ENCODE assay signal across 19 cellular contexts in genomic region chr7:27329917-27330316, GRCh38.
DNase-seq lines count a peak whose midpoint lies in the region; FAIRE-seq and TF ChIP-seq lines count a peak whose summit lies in the region.
"Had no signal": no experiment of that assay in that cellular context is flagged by ENCODE, and none has a peak within 500 bp of the region (broad histone marks: within the 10 kb centered on the region; RNA-seq: fewer than 3 reads in every experiment).

No MANE protein-coding gene starts in this region.

- no peak overlapping the region for H3K27ac ChIP-seq in RWPE1
- no peak overlapping the region for H3K27ac ChIP-seq in testis
- H3K27ac ChIP-seq: C4-2B, SK-N-MC had no signal

- H3K36me3 ChIP-seq in testis (ENCODE audit: low read depth, missing control alignments): no peaks in the 10 kb centered on the region
- H3K36me3 ChIP-seq: HAP-1 had no signal

- WGBS in testis, 2 donors: 28 to 53% methylated on average over 1 of the region's 1 CpG

- TF ChIP-seq POLR2A in H54 (IDR thresholded peaks at IDR 0.05; ENCODE audit: low read depth, low read length): no peak
- TF ChIP-seq POLR2A in testis (IDR thresholded peaks at IDR 0.05): no peak

- H3K9me3 Mint-ChIP-seq in glutamatergic neuron (ENCODE audit: unreplicated experiment): no peaks in the 10 kb centered on the region

- FAIRE-seq in H54 (lab: Jason Lieb, UNC): no peak
- FAIRE-seq: endometrium had no signal

- no peaks in the 10 kb centered on the region for H3K4me1 ChIP-seq in testis
- H3K4me1 ChIP-seq: HAP-1 had no signal

- H3K36me3 Mint-ChIP-seq in glutamatergic neuron (ENCODE audit: unreplicated experiment): peaks cover 16% of the 10 kb centered on the region

- DNase-seq in AG20443 (ENCODE audit: low spot score) (peak; percentile 18), H54 (ENCODE audit: insufficient read length, low spot score) (peak; percentile 19), RWPE1 (ENCODE audit: low spot score) (peak; percentile 30), glutamatergic neuron (no peak), testis (no peak), NCI-H1436 (lab: John Stamatoyannopoulos, UW) (no peak), germinal center (ENCODE audit: low spot score) (no peak)
- DNase-seq in activated naive CD4-positive, alpha-beta T cell treated with Interleukin-2 at 50 U/mL for 16 hours: no peak
- DNase-seq: activated CD4-positive, alpha-beta T cell treated with anti-CD3 and anti-CD28 coated beads, Interleukin-2, amount 50 U/mL, for 48 hours; IMR-90; NCI-H345; nucleus accumbens; stimulated activated CD4-positive, alpha-beta T cell treated with anti-CD3 and anti-CD28 coated beads, Interleukin-2, amount 100 ng/mL, for 48 hours had no signal

- H3K4me3 ChIP-seq in testis: no peak overlapping the region
- H3K4me3 ChIP-seq: HAP-1, SK-N-MC had no signal

- POLR2A ChIA-PET in RWPE1 (lab: Yijun Ruan, JAX; ENCODE audit: low non-redundant PET): interaction anchor here (0.6 kb wide), 1 partner anchor 783 kb away, joined by 3 read pairs; no protein-coding TSS in a partner anchor

- no peak overlapping the region for H3K27ac Mint-ChIP-seq in glutamatergic neuron (ENCODE audit: unreplicated experiment)
- H3K27ac Mint-ChIP-seq: mesothelial cell of epicardium had no signal

- no peaks in the 10 kb centered on the region for H3K9me3 ChIP-seq in testis
- H3K9me3 ChIP-seq: HAP-1 had no signal

- H3K27me3 ChIP-seq in testis: no peaks in the 10 kb centered on the region

- no peaks in the 10 kb centered on the region for H3K4me1 Mint-ChIP-seq in glutamatergic neuron (ENCODE audit: low read depth, unreplicated experiment)
- H3K4me1 Mint-ChIP-seq: central memory CD8-positive, alpha-beta T cell; mesothelial cell of epicardium had no signal

- peak; percentile 29 for TF ChIP-seq CTCF in RWPE1 (conservative IDR thresholded peaks at IDR 0.05; ENCODE audit: low read depth)
- TF ChIP-seq CTCF in glutamatergic neuron (IDR thresholded peaks at IDR 0.05; ENCODE audit: partially characterized antibody, unreplicated experiment): peak; percentile 27
- TF ChIP-seq CTCF in testis (IDR thresholded peaks at IDR 0.05): peak in 1 of 3 experiments; percentile 11

- H3K4me3 Mint-ChIP-seq in glutamatergic neuron (ENCODE audit: unreplicated experiment): no peak overlapping the region
- H3K4me3 Mint-ChIP-seq: central memory CD8-positive, alpha-beta T cell; mesothelial cell of epicardium had no signal

- CTCF ChIA-PET in RWPE1 (lab: Yijun Ruan, JAX): interaction anchor here (0.5 to 0.6 kb wide), 2 partner anchors 18 to 97 kb away, joined by 3 read pairs; no protein-coding TSS in a partner anchor

- intact Hi-C loops in testis (cut with DNase I; ENCODE audit: low total_unique reads): no loop called here

- H3K27me3 Mint-ChIP-seq in glutamatergic neuron (ENCODE audit: unreplicated experiment): peaks cover 6% of the 10 kb centered on the region

Comparison
In these comparisons a context has a peak if more than half of its experiments do, and no peak if none do; other contexts are left out.
1. DNase-seq: peak in AG20443 (single experiment), H54 (single experiment) and RWPE1 (single experiment); none in glutamatergic neuron (single experiment), testis (single experiment), activated naive CD4-positive, alpha-beta T cell treated with Interleukin-2 at 50 U/mL for 16 hours (single experiment), NCI-H1436 (single experiment) and germinal center (single experiment).